ENCODE assay signal across 11 cellular contexts in the genomic region with DNA sequence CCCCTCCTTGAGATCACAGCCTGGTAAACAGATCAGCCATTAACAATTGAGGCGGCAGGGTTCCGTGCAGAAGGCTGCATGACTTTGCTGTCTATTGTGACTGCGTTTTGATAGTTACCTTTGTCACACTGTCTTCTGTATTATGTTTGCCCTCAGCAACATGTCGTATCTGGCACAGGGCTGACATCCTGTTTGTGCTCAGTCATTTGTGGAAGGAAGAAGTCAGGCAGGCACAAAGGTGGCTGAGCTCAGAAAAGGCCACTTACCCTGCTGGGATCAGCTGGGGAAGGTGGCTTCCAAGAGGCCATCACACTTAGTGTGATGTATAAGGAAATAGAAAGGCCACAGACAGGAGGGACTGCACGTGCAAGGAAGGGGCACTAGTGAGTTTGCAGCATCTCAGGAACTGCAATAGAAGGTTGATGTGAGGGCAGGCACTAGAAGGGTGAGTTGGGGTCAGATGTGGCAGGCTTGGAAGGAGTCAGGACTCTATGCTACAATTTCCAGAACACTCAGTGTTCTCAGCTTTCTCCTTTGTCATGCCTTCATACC. TPM values are rescaled to one million over a fixed set of nuclear protein-coding genes. Genes with fewer than 3 reads are reported as not detected.
DNase-seq lines count a peak whose midpoint lies in the region; ATAC-seq, FAIRE-seq and TF ChIP-seq lines count a peak whose summit lies in the region.
"Had no signal": no experiment of that assay in that cellular context is flagged by ENCODE, and none has a peak within 500 bp of the region (broad histone marks: within the 10 kb centered on the region; RNA-seq: fewer than 3 reads in every experiment).

No MANE protein-coding gene starts in this region.

- H3K27ac ChIP-seq in OCI-LY1 (ENCODE audit: low read depth, low read length, poor library complexity, severe bottlenecking): peak overlapping the region; percentile 76

- H3K27me3 ChIP-seq in OCI-LY1 (ENCODE audit: insufficient read depth, low read length): no peaks in the 10 kb centered on the region

- H2AFZ ChIP-seq in OCI-LY1 (ENCODE audit: low read length): no peak overlapping the region

- H3K9me2 ChIP-seq in OCI-LY1 (ENCODE audit: low read depth, low read length): no peaks in the 10 kb centered on the region

- DNase-seq in GDM1 (lab: John Stamatoyannopoulos, UW): peak; percentile 5
- DNase-seq in stimulated activated effector memory CD8-positive, alpha-beta T cell treated with anti-CD3 and anti-CD28 coated beads, Interleukin-12 subunit alpha, Interleukin-12 subunit beta, amount 100 ng/mL, for 72 hours (ENCODE audit: low spot score in 2 of 2): no peak
- DNase-seq in urothelium cell line (ENCODE audit: low spot score): no peak
- DNase-seq in kidney glomerular epithelial cell (lab: John Stamatoyannopoulos, UW): no peak
- DNase-seq: amygdala, NCI-H1092 had no signal

- H3K36me3 ChIP-seq in OCI-LY1 (ENCODE audit: insufficient read depth, low read length): peaks cover 36% of the 10 kb centered on the region

- H3F3A ChIP-seq in OCI-LY1 (ENCODE audit: insufficient read depth, low read length): no peaks in the 10 kb centered on the region

- no peaks in the 10 kb centered on the region for H3K79me2 ChIP-seq in OCI-LY1 (ENCODE audit: insufficient read depth, low read length)

- peak overlapping the region; percentile 12 for H3K4me3 ChIP-seq in OCI-LY1 (ENCODE audit: low read depth, low read length, poor library complexity, severe bottlenecking)

- H3K4me3 Mint-ChIP-seq in stimulated activated effector memory CD8-positive, alpha-beta T cell treated with anti-CD3 and anti-CD28 coated beads, Interleukin-12 subunit alpha, Interleukin-12 subunit beta, amount 100 ng/mL, for 72 hours: peak overlapping the region; percentile 47

- H4K20me1 ChIP-seq in OCI-LY1 (ENCODE audit: insufficient read depth, low read length): no peaks in the 10 kb centered on the region

- no peak for TF ChIP-seq CTCF in OCI-LY1 (IDR thresholded peaks at IDR 0.05; ENCODE audit: low read length)

- peaks cover 20% of the 10 kb centered on the region for H3K4me1 ChIP-seq in OCI-LY1 (ENCODE audit: insufficient read depth, low read length, severe bottlenecking)

- H3K9ac ChIP-seq in OCI-LY1 (ENCODE audit: low read length): peak overlapping the region; percentile 19; the same call in 1 of the 2 replicates

- H3K9me3 ChIP-seq in OCI-LY1 (ENCODE audit: low read length): peaks cover 6% of the 10 kb centered on the region; the same call in 1 of the 2 replicates

- FAIRE-seq in urothelium cell line (lab: Jason Lieb, UNC): no peak
- FAIRE-seq: H54 had no signal

- H3K4me1 Mint-ChIP-seq in stimulated activated effector memory CD8-positive, alpha-beta T cell treated with anti-CD3 and anti-CD28 coated beads, Interleukin-12 subunit alpha, Interleukin-12 subunit beta, amount 100 ng/mL, for 72 hours: peaks cover 61% of the 10 kb centered on the region

- no peaks in the 10 kb centered on the region for H3K9me3 Mint-ChIP-seq in stimulated activated effector memory CD8-positive, alpha-beta T cell treated with anti-CD3 and anti-CD28 coated beads, Interleukin-12 subunit alpha, Interleukin-12 subunit beta, amount 100 ng/mL, for 72 hours

- H3K27ac Mint-ChIP-seq in stimulated activated effector memory CD8-positive, alpha-beta T cell treated with anti-CD3 and anti-CD28 coated beads, Interleukin-12 subunit alpha, Interleukin-12 subunit beta, amount 100 ng/mL, for 72 hours: peak overlapping the region; percentile 85

- H3K4me2 ChIP-seq in OCI-LY1 (ENCODE audit: low read length): peak overlapping the region; percentile 38; the same call in 1 of the 2 replicates

- H3K36me3 Mint-ChIP-seq in stimulated activated effector memory CD8-positive, alpha-beta T cell treated with anti-CD3 and anti-CD28 coated beads, Interleukin-12 subunit alpha, Interleukin-12 subunit beta, amount 100 ng/mL, for 72 hours: peaks cover 90% of the 10 kb centered on the region

- ATAC-seq in esophagus mucosa (peak; percentile 36), HG03432 (IDR thresholded peaks at IDR 0.05; ENCODE audit: unreplicated experiment) (no peak)
- peak; percentile 86 for ATAC-seq in stimulated activated effector memory CD8-positive, alpha-beta T cell treated with anti-CD3 and anti-CD28 coated beads, Interleukin-12 subunit alpha, Interleukin-12 subunit beta, amount 100 ng/mL, for 72 hours
- ATAC-seq: sciatic nerve had no signal

RNA-seq across cellular contexts. Expression of a gene that starts 13.4 kb away (rescaled TPM):
- total RNA-seq in esophagus mucosa: 28.8 TPM

RNA-seq across cellular contexts. Expression of a gene that starts 15.8 kb away (rescaled TPM):
- total RNA-seq in esophagus mucosa: 10.4 TPM
